Comparison of ENCODE assay signal across 8 cellular contexts in genomic region chr15:67884514-67885225, GRCh38. TPM values are rescaled to one million over a fixed set of nuclear protein-coding genes. Genes with fewer than 3 reads are reported as not detected.
DNase-seq lines count a peak whose midpoint lies in the region; ATAC-seq and TF ChIP-seq lines count a peak whose summit lies in the region.

No MANE protein-coding gene starts in this region.

- peak overlapping the region; percentile 36 to 49 for H3K4me3 ChIP-seq in neuronal stem cell (ENCODE audit: low read length in 2 of 2)
- H3K4me3 ChIP-seq in subcutaneous abdominal adipose tissue (ENCODE audit: low read depth in 1 of 5, low read length in 5 of 5), result peak overlapping the region; percentile 42 to 74 (median 72)

- H3K79me1 ChIP-seq in neuronal stem cell (ENCODE audit: low read depth, low read length), result no peaks in the 10 kb centered on the region

- H4K91ac ChIP-seq in neuronal stem cell (ENCODE audit: low read depth, low read length, poor library complexity), result no peak overlapping the region

- H2AFZ ChIP-seq in neuronal stem cell (ENCODE audit: low read length), result peak overlapping the region; percentile 97

- no peak overlapping the region for H2BK5ac ChIP-seq in neuronal stem cell (ENCODE audit: low read length)

- H3K4me2 ChIP-seq in neuronal stem cell (ENCODE audit: insufficient read depth, low read length, poor library complexity, severe bottlenecking), result peak overlapping the region; percentile 67

- no peak overlapping the region for H3K4ac ChIP-seq in neuronal stem cell (ENCODE audit: low read length)

- H4K8ac ChIP-seq in neuronal stem cell (ENCODE audit: low read depth, low read length), result no peak overlapping the region

- CTCF ChIA-PET in HEK293T (lab: Yijun Ruan, JAX), result no interaction called here

- H3K9ac ChIP-seq in neuronal stem cell (ENCODE audit: low read depth, low read length, poor library complexity) (no peak overlapping the region), subcutaneous abdominal adipose tissue (ENCODE audit: low read length in 5 of 5) (peak overlapping the region; percentile 34 to 68 (median 49))

- no peak overlapping the region for H2BK12ac ChIP-seq in neuronal stem cell (ENCODE audit: low read length)

- H3K27me3 ChIP-seq in neuronal stem cell (ENCODE audit: control insufficient read depth in 3 of 3, insufficient read depth in 3 of 3, low read depth in 1 of 3, low read length in 3 of 3), result peaks cover 0 to 3% (median 0%) of the 10 kb centered on the region in 3 experiments
- no peaks in the 10 kb centered on the region for H3K27me3 ChIP-seq in subcutaneous abdominal adipose tissue (ENCODE audit: control insufficient read depth in 5 of 5, insufficient read depth in 4 of 5, low read length in 5 of 5)

- no peak for ATAC-seq in GM21737 (IDR thresholded peaks at IDR 0.05; ENCODE audit: unreplicated experiment)

- DNase-seq in AG08395 (ENCODE audit: low spot score) (peak; percentile 69), HEK293T (ENCODE audit: extremely low spot score) (peak; percentile 72), SHP77 (lab: John Stamatoyannopoulos, UW) (peak; percentile 51 to 70), germinal center (ENCODE audit: low spot score) (peak; percentile 59), neuronal stem cell (ENCODE audit: low spot score) (peak; percentile 69)
- DNase-seq in activated naive CD4-positive, alpha-beta T cell treated with Interleukin-2 at 50 U/mL for 16 hours, result peak; percentile 53

- peak overlapping the region; percentile 88 for H2BK120ac ChIP-seq in neuronal stem cell (ENCODE audit: low read depth, low read length)

- no peaks in the 10 kb centered on the region for H3K9me3 ChIP-seq in neuronal stem cell (replicated peaks in 1 of 2; ENCODE audit: control insufficient read depth in 2 of 2, insufficient read depth in 1 of 2, low read depth in 1 of 2, low read length in 2 of 2)
- no peaks in the 10 kb centered on the region for H3K9me3 ChIP-seq in subcutaneous abdominal adipose tissue (ENCODE audit: control insufficient read depth in 5 of 5, low read length in 5 of 5)

- peak overlapping the region; percentile 92 for H3K18ac ChIP-seq in neuronal stem cell (ENCODE audit: low read length)

- H3K4me1 ChIP-seq in neuronal stem cell (ENCODE audit: control insufficient read depth in 2 of 2, insufficient read depth in 1 of 2, low read depth in 1 of 2, low read length in 2 of 2) (peaks cover 13 to 16% of the 10 kb centered on the region in 2 donors), subcutaneous abdominal adipose tissue (ENCODE audit: control insufficient read depth in 5 of 5, insufficient read depth in 5 of 5, low read length in 5 of 5) (peaks cover 4 to 32% (median 20%) of the 10 kb centered on the region in 5 donors)

- POLR2A ChIA-PET in HEK293T (lab: Yijun Ruan, JAX), result interaction anchor here (1.1 to 2.0 kb wide), 5 partner anchors 21 to 393 kb away, joined by 3 to 9 read pairs (median 4); partner anchors contain the start of genes FEM1B and PIAS1

- H3K27ac ChIP-seq in neuronal stem cell (replicated peaks; ENCODE audit: low read length), result no peak overlapping the region
- H3K27ac ChIP-seq in subcutaneous abdominal adipose tissue (ENCODE audit: low read depth, low read length), result peak overlapping the region; percentile 72

- no peak overlapping the region for H3K14ac ChIP-seq in neuronal stem cell (ENCODE audit: low read length)

- no peaks in the 10 kb centered on the region for H3K36me3 ChIP-seq in neuronal stem cell (replicated peaks in 1 of 2; ENCODE audit: control insufficient read depth in 2 of 2, insufficient read depth in 2 of 2, low read length in 2 of 2)
- no peaks in the 10 kb centered on the region for H3K36me3 ChIP-seq in subcutaneous abdominal adipose tissue (ENCODE audit: control insufficient read depth in 5 of 5, insufficient read depth in 5 of 5, low read length in 5 of 5)

- WGBS in neuronal stem cell (ENCODE audit: extremely low coverage in 2 of 2, insufficient read length in 2 of 2, insufficient replicate concordance in 1 of 2), 2 donors, result no CpG with 5 or more reads among the region's 48 CpGs

- peak overlapping the region; percentile 61 for H2BK15ac ChIP-seq in neuronal stem cell (ENCODE audit: low read length)

- H2AK5ac ChIP-seq in neuronal stem cell (ENCODE audit: low read depth, low read length), result no peak overlapping the region

- H3K23ac ChIP-seq in neuronal stem cell (ENCODE audit: low read depth, low read length, poor library complexity), result peak overlapping the region; percentile 36

TF ChIP-seq in HEK293T, 16 proteins besides CTCF, POLR2A, EP300 and RAD21:
- TF ChIP-seq LEF1 (IDR thresholded peaks at IDR 0.05; ENCODE audit: borderline replicate concordance) (no peak), ELF4 (IDR thresholded peaks at IDR 0.05) (no peak), ARNT (IDR thresholded peaks at IDR 0.05) (no peak), CTBP1 (IDR thresholded peaks at IDR 0.05; ENCODE audit: borderline replicate concordance) (no peak), SP1 (IDR thresholded peaks at IDR 0.05) (no peak), ZNF384 (IDR thresholded peaks at IDR 0.05) (no peak), SUZ12 (IDR thresholded peaks at IDR 0.05) (no peak), FOXM1 (IDR thresholded peaks at IDR 0.05; ENCODE audit: borderline replicate concordance) (no peak), BHLHE40 (IDR thresholded peaks at IDR 0.05; ENCODE audit: borderline replicate concordance) (no peak), PKNOX1 (IDR thresholded peaks at IDR 0.05) (no peak), L3MBTL2 (conservative IDR thresholded peaks at IDR 0.05) (no peak), HDGF (IDR thresholded peaks at IDR 0.05; ENCODE audit: borderline replicate concordance) (no peak)

RNA-seq across cellular contexts. Expression of gene RNU6-1, which starts 44.8 kb away (rescaled TPM):
- not detected for polyA plus RNA-seq in neuronal stem cell (2013, experiment 1 of 2)
- not detected for polyA plus RNA-seq in neuronal stem cell (2013, experiment 2 of 2)

RNA-seq across cellular contexts. Expression of gene SKOR1, which starts 59.4 kb away (rescaled TPM):
- polyA plus RNA-seq in neuronal stem cell (2013, experiment 1 of 2), result 0.24 TPM
- polyA plus RNA-seq in neuronal stem cell (2013, experiment 2 of 2), result 0.21 TPM
